Comparison of ENCODE assay signal across 8 cellular contexts in genomic region chr3:45995370-45996192, GRCh38.
DNase-seq lines count a peak whose midpoint lies in the region; ATAC-seq and TF ChIP-seq lines count a peak whose summit lies in the region.

FYCO1 (minus strand) TSS chr3:45995824; CDS start chr3:45984910, 10,914 bp downstream.

- in situ Hi-C loops in GM18951 (cut with MboI; ENCODE audit: low sequenced_read_pairs, unreplicated experiment) = no loop called here

- ATAC-seq in HG03175 (IDR thresholded peaks at IDR 0.05; ENCODE audit: unreplicated experiment) = peak; percentile 93

- TF ChIP-seq CTCF in AG09309 (IDR thresholded peaks at IDR 0.05; ENCODE audit: control insufficient read depth, insufficient read depth, low read depth, low read length, missing control alignments) = no peak

- H3K4me3 ChIP-seq in AG09309 (ENCODE audit: control insufficient read depth, low read depth, low read length) = peak within 1 kb of the TSS; percentile 57

- peak; percentile 47 for DNase-seq in AG09309 (ENCODE audit: low read depth)
- peak; percentile 57 for DNase-seq in NCI-H510A treated with DMSO at 0.1 percent for 48 hours (lab: John Stamatoyannopoulos, UW)
- peak; percentile 90 to 91 for DNase-seq in activated CD4-positive, alpha-beta T cell treated with anti-CD3 and anti-CD28 coated beads for 4 hours
- peak; percentile 69 for DNase-seq in kidney glomerular epithelial cell (lab: John Stamatoyannopoulos, UW)
- DNase-seq in stimulated activated CD4-positive, alpha-beta T cell treated with anti-CD3 and anti-CD28 coated beads, Interleukin-1b, Interleukin-23, amount 100 ng/mL, for 1 hour (ENCODE audit: low read depth in 2 of 2) = peak; percentile 66 to 80

- TF ChIP-seq POLR2A in GM18951 (IDR thresholded peaks at IDR 0.05; ENCODE audit: extremely low read depth, insufficient read depth, insufficient read length) = peak; percentile 72

- H3K27ac ChIP-seq in cingulate gyrus (ENCODE audit: low read depth, low read length) = peak within 1 kb of the TSS; percentile 24

Comparison
In these comparisons a context has a peak if more than half of its experiments do, and no peak if none do; other contexts are left out.
1. Peak in every context shown above with its lines: DNase-seq, ATAC-seq, H3K4me3 ChIP-seq and H3K27ac ChIP-seq.